ENCODE assay signal across 8 cellular contexts in the genomic region with DNA sequence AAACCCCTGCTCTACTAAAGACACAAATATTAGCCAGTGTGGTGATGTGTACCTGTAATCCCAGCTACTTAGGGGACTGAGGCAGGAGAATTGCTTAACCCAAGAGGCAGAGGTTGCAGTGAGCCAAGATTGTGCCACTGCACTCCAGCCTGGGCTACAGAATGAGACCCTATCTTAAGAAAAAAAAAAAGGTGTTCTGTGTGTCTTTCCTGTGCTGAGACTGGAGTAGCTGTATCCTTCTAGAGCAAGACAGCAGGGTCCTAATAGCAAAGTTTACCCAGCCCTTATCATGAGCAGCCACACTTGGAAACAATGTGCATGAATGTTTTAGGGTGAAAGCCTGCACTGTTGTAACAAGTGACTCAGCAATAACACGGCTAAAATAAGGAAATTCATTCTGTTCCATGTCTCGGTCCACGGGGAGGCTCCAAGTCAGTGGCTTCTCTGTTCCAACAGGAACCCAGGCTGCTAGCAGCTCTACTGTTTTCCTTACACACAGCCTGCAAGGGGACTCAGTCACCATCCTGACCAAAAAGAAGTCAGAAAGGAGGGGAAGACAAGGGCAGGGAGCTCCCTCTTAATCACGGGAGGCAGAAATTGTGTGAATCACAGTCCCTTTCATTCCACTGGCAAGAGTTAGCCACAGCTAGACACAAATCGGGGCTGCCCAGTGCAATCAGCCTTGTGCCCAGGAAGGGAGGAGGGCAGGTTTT. TPM values are rescaled to one million over a fixed set of nuclear protein-coding genes. Genes with fewer than 3 reads are reported as not detected.
DNase-seq lines count a peak whose midpoint lies in the region; ATAC-seq and TF ChIP-seq lines count a peak whose summit lies in the region.

No MANE protein-coding gene starts in this region.

- H3K9me3 Mint-ChIP-seq in Calu3 (ENCODE audit: low read depth, unreplicated experiment), result no peaks in the 10 kb centered on the region
- no peaks in the 10 kb centered on the region for H3K9me3 Mint-ChIP-seq in activated naive CD4-positive, alpha-beta T cell treated with anti-CD3 and anti-CD28 coated beads, Interleukin-2, amount 10 ng/mL, durations not matched to agents 7 days and 5 days

- H3K36me3 Mint-ChIP-seq in Calu3 (ENCODE audit: insufficient read depth, unreplicated experiment), result no peaks in the 10 kb centered on the region
- no peaks in the 10 kb centered on the region for H3K36me3 Mint-ChIP-seq in activated naive CD4-positive, alpha-beta T cell treated with anti-CD3 and anti-CD28 coated beads, Interleukin-2, amount 10 ng/mL, durations not matched to agents 7 days and 5 days

- no peaks in the 10 kb centered on the region for H4K20me1 ChIP-seq in osteoblast (ENCODE audit: insufficient read depth, low read length)

- H3K4me3 Mint-ChIP-seq in Calu3 (ENCODE audit: low read depth, unreplicated experiment), result peak overlapping the region; percentile 15
- H3K4me3 Mint-ChIP-seq in activated naive CD4-positive, alpha-beta T cell treated with anti-CD3 and anti-CD28 coated beads, Interleukin-2, amount 10 ng/mL, durations not matched to agents 7 days and 5 days, result no peak overlapping the region

- peaks cover 29% of the 10 kb centered on the region for H3K4me1 Mint-ChIP-seq in Calu3 (ENCODE audit: low read depth, unreplicated experiment)
- no peaks in the 10 kb centered on the region for H3K4me1 Mint-ChIP-seq in activated naive CD4-positive, alpha-beta T cell treated with anti-CD3 and anti-CD28 coated beads, Interleukin-2, amount 10 ng/mL, durations not matched to agents 7 days and 5 days

- H3K27me3 Mint-ChIP-seq in Calu3 (ENCODE audit: unreplicated experiment), result no peaks in the 10 kb centered on the region
- H3K27me3 Mint-ChIP-seq in activated naive CD4-positive, alpha-beta T cell treated with anti-CD3 and anti-CD28 coated beads, Interleukin-2, amount 10 ng/mL, durations not matched to agents 7 days and 5 days, result no peaks in the 10 kb centered on the region

- CTCF ChIA-PET in Calu3 (lab: Charles Lee), result interaction anchor here (0.6 to 0.7 kb wide), 2 partner anchors 13 to 279 kb away, joined by 3 to 4 read pairs; no protein-coding TSS in a partner anchor
- CTCF ChIA-PET in activated naive CD4-positive, alpha-beta T cell treated with anti-CD3 and anti-CD28 coated beads, Interleukin-2, amount 10 ng/mL, durations not matched to agents 7 days and 5 days (lab: Charles Lee), result interaction anchor here (0.6 to 1.0 kb wide), 2 partner anchors 14 to 387 kb away, joined by 3 read pairs; no protein-coding TSS in a partner anchor

- H3K27ac ChIP-seq in osteoblast (ENCODE audit: low read depth, low read length), result peak overlapping the region; percentile 61

- H3K4me3 ChIP-seq in fibroblast of villous mesenchyme (ENCODE audit: low read depth, low read length) (no peak overlapping the region), osteoblast (ENCODE audit: insufficient read depth, low read length) (peak overlapping the region; percentile 51)

- H3K4me1 ChIP-seq in osteoblast (ENCODE audit: insufficient read depth, low read length), result peaks cover 15% of the 10 kb centered on the region

- H2AFZ ChIP-seq in osteoblast (ENCODE audit: low read length), result peak overlapping the region; percentile 89

- BruUV-seq in Calu3 (replicated peaks; lab: Mats Ljungman, UMichigan), result no TSS peak

- ATAC-seq in SK-N-SH treated with all-trans-retinoic acid at 6 μM for 48 hours, result peak; percentile 77

- intact Hi-C loops in Calu3 (cut with micrococcal nuclease; ENCODE audit: unreplicated experiment), result loop anchor here (5.0 kb wide), 1 partner anchor 69 kb away; no protein-coding TSS in a partner anchor

- DNase-seq in Calu3, result peak; percentile 46
- DNase-seq in fibroblast of villous mesenchyme (ENCODE audit: low read depth), result peak; percentile 68
- DNase-seq in osteoblast (ENCODE audit: insufficient read length, low spot score, missing footprints), result peak; percentile 92
- no peak for DNase-seq in retina
- no peak for DNase-seq in NCI-H1105 (lab: John Stamatoyannopoulos, UW)
- DNase-seq in NCI-H1048 (lab: John Stamatoyannopoulos, UW), result no peak
- DNase-seq in activated naive CD4-positive, alpha-beta T cell treated with anti-CD3 and anti-CD28 coated beads, Interleukin-2, amount 10 ng/mL, durations not matched to agents 7 days and 5 days, result no peak

- TF ChIP-seq CTCF in Calu3 (IDR thresholded peaks at IDR 0.05; ENCODE audit: unreplicated experiment) (no peak), fibroblast of villous mesenchyme (IDR thresholded peaks at IDR 0.05; ENCODE audit: insufficient read depth, low read depth, low read length) (no peak), osteoblast (IDR thresholded peaks at IDR 0.05; ENCODE audit: extremely low read depth, low read depth, low read length) (no peak)

- H3K9me3 ChIP-seq in osteoblast (ENCODE audit: low read depth, low read length), result no peaks in the 10 kb centered on the region

- peak overlapping the region; percentile 77 for H3K4me2 ChIP-seq in osteoblast (ENCODE audit: insufficient read depth, low read length)

- H3K27ac Mint-ChIP-seq in Calu3 (ENCODE audit: unreplicated experiment), result peak overlapping the region; percentile 87
- no peak overlapping the region for H3K27ac Mint-ChIP-seq in activated naive CD4-positive, alpha-beta T cell treated with anti-CD3 and anti-CD28 coated beads, Interleukin-2, amount 10 ng/mL, durations not matched to agents 7 days and 5 days

- no peaks in the 10 kb centered on the region for H3K79me2 ChIP-seq in osteoblast (ENCODE audit: insufficient read depth, low read length)

- H3K27me3 ChIP-seq in osteoblast (ENCODE audit: insufficient read depth, low read length), result no peaks in the 10 kb centered on the region

- H3K36me3 ChIP-seq in osteoblast (ENCODE audit: insufficient read depth, low read length), result no peaks in the 10 kb centered on the region

TF ChIP-seq in SK-N-SH treated with all-trans-retinoic acid at 6 μM for 48 hours, 23 proteins besides CTCF, POLR2A, EP300 and RAD21 (continues in another document):
- TF ChIP-seq BACH2 (CRISPR knock-in tag; IDR thresholded peaks at IDR 0.05; ENCODE audit: borderline replicate concordance), result no peak
- no peak for TF ChIP-seq OSR1 (CRISPR knock-in tag; IDR thresholded peaks at IDR 0.05)
- TF ChIP-seq, protein P1, sequence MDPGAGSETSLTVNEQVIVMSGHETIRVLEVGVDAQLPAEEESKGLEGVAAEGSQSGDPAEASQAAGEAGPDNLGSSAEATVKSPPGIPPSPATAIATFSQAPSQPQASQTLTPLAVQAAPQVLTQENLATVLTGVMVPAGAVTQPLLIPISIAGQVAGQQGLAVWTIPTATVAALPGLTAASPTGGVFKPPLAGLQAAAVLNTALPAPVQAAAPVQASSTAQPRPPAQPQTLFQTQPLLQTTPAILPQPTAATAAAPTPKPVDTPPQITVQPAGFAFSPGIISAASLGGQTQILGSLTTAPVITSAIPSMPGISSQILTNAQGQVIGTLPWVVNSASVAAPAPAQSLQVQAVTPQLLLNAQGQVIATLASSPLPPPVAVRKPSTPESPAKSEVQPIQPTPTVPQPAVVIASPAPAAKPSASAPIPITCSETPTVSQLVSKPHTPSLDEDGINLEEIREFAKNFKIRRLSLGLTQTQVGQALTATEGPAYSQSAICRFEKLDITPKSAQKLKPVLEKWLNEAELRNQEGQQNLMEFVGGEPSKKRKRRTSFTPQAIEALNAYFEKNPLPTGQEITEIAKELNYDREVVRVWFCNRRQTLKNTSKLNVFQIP (CRISPR knock-in tag; IDR thresholded peaks at IDR 0.05; ENCODE audit: borderline replicate concordance, low read depth), result no peak
- no peak for TF ChIP-seq CSDC2 (CRISPR knock-in tag; IDR thresholded peaks at IDR 0.05)
- no peak for TF ChIP-seq RARB (CRISPR knock-in tag; IDR thresholded peaks at IDR 0.05)
- no peak for TF ChIP-seq PPARA (CRISPR knock-in tag; IDR thresholded peaks at IDR 0.05; ENCODE audit: borderline replicate concordance)
- TF ChIP-seq, protein P2, sequence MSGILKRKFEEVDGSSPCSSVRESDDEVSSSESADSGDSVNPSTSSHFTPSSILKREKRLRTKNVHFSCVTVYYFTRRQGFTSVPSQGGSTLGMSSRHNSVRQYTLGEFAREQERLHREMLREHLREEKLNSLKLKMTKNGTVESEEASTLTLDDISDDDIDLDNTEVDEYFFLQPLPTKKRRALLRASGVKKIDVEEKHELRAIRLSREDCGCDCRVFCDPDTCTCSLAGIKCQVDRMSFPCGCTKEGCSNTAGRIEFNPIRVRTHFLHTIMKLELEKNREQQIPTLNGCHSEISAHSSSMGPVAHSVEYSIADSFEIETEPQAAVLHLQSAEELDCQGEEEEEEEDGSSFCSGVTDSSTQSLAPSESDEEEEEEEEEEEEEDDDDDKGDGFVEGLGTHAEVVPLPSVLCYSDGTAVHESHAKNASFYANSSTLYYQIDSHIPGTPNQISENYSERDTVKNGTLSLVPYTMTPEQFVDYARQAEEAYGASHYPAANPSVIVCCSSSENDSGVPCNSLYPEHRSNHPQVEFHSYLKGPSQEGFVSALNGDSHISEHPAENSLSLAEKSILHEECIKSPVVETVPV (CRISPR knock-in tag; IDR thresholded peaks at IDR 0.05), result no peak
- no peak for TF ChIP-seq ESRRG (CRISPR knock-in tag; IDR thresholded peaks at IDR 0.05)
- TF ChIP-seq ARNTL (CRISPR knock-in tag; IDR thresholded peaks at IDR 0.05; ENCODE audit: borderline replicate concordance, low read depth), result no peak
- TF ChIP-seq, protein P3, sequence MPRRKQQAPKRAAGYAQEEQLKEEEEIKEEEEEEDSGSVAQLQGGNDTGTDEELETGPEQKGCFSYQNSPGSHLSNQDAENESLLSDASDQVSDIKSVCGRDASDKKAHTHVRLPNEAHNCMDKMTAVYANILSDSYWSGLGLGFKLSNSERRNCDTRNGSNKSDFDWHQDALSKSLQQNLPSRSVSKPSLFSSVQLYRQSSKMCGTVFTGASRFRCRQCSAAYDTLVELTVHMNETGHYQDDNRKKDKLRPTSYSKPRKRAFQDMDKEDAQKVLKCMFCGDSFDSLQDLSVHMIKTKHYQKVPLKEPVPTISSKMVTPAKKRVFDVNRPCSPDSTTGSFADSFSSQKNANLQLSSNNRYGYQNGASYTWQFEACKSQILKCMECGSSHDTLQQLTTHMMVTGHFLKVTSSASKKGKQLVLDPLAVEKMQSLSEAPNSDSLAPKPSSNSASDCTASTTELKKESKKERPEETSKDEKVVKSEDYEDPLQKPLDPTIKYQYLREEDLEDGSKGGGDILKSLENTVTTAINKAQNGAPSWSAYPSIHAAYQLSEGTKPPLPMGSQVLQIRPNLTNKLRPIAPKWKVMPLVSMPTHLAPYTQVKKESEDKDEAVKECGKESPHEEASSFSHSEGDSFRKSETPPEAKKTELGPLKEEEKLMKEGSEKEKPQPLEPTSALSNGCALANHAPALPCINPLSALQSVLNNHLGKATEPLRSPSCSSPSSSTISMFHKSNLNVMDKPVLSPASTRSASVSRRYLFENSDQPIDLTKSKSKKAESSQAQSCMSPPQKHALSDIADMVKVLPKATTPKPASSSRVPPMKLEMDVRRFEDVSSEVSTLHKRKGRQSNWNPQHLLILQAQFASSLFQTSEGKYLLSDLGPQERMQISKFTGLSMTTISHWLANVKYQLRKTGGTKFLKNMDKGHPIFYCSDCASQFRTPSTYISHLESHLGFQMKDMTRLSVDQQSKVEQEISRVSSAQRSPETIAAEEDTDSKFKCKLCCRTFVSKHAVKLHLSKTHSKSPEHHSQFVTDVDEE (CRISPR knock-in tag; IDR thresholded peaks at IDR 0.05), result no peak

RNA-seq across cellular contexts. Expression of a gene that starts 7.1 kb away (rescaled TPM):
- total RNA-seq in Calu3 (2022) (0.64 TPM in 1 of 2 replicates, not detected in the other), fibroblast of villous mesenchyme (under 0.01 TPM in 1 of 2 replicates, not detected in the other), osteoblast (0.29 TPM in 1 of 2 replicates, not detected in the other)

Comparison
In these comparisons a context has a peak if more than half of its experiments do, and no peak if none do; other contexts are left out.
1. DNase-seq: peak in Calu3 (single experiment), fibroblast of villous mesenchyme (single experiment) and osteoblast (single experiment); none in retina (single experiment), NCI-H1105 (single experiment), NCI-H1048 (single experiment) and activated naive CD4-positive, alpha-beta T cell treated with anti-CD3 and anti-CD28 coated beads, Interleukin-2, amount 10 ng/mL, durations not matched to agents 7 days and 5 days (single experiment).